19 cellular contexts compared by ENCODE assay signal in the genomic region with DNA sequence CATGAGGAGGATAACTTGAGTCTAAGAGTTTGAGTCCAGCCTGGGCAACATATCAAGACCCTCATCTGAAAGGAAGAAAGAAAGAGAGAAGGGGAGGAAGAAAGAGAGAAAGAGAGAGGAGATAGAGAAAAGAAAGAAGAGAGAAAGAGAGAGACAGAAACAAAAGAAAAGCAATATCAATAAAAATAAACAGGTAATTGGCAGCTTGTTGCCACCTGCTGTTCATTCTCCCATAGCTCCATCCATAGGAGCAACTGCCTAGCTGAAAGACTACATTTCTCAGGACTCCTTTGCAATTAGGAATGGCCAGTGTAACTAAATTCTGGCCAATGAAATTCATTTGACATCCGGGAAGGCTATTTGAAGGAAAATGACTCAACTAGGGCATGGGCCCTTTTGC. TPM values are rescaled to one million over a fixed set of nuclear protein-coding genes. Genes with fewer than 3 reads are reported as not detected.
DNase-seq lines count a peak whose midpoint lies in the region; ATAC-seq, FAIRE-seq and TF ChIP-seq lines count a peak whose summit lies in the region.
"Had no signal": no experiment of that assay in that cellular context is flagged by ENCODE, and none has a peak within 500 bp of the region (broad histone marks: within the 10 kb centered on the region; RNA-seq: fewer than 3 reads in every experiment).

No MANE protein-coding gene starts in this region.

- H4K20me1 ChIP-seq in Loucy (ENCODE audit: insufficient read depth, low read length, poor library complexity, severe bottlenecking), result no peaks in the 10 kb centered on the region

- peaks cover 4% of the 10 kb centered on the region; the same call in 1 of the 2 replicates for H3F3A ChIP-seq in Loucy (ENCODE audit: low read depth)

- peaks cover 3% of the 10 kb centered on the region for H3K36me3 Mint-ChIP-seq in activated naive CD4-positive, alpha-beta T cell treated with anti-CD3 and anti-CD28 coated beads, Interleukin-2, amount 50 U/mL, for 24 hours
- peaks cover 6% of the 10 kb centered on the region for H3K36me3 Mint-ChIP-seq in activated naive CD8-positive, alpha-beta T cell treated with anti-CD3 and anti-CD28 coated beads, Interleukin-2, amount 10 ng/mL, durations not matched to agents 7 days and 5 days
- H3K36me3 Mint-ChIP-seq in naive thymus-derived CD8-positive, alpha-beta T cell, result peaks cover 0 to 5% (median 0%) of the 10 kb centered on the region in 3 donors

- H3K27me3 ChIP-seq in Loucy (ENCODE audit: insufficient read depth, low read length, poor library complexity, severe bottlenecking), result no peaks in the 10 kb centered on the region
- H3K27me3 ChIP-seq: Peyer's patch had no signal

- POLR2A ChIA-PET in activated naive CD8-positive, alpha-beta T cell treated with anti-CD3 and anti-CD28 coated beads, Interleukin-2, amount 10 ng/mL, durations not matched to agents 7 days and 5 days (lab: Charles Lee), result interaction anchor here (3.4 kb wide), 1 partner anchor 14 kb away, joined by 57 read pairs; no protein-coding TSS in a partner anchor
- POLR2A ChIA-PET in naive thymus-derived CD8-positive, alpha-beta T cell (lab: Charles Lee), result interaction anchor here (0.8 to 8.9 kb wide), 5 partner anchors 16 to 199 kb away, joined by 3 to 129 read pairs (median 4); partner anchors contain the start of gene PSIP1

- H3K27me3 Mint-ChIP-seq in activated naive CD4-positive, alpha-beta T cell treated with anti-CD3 and anti-CD28 coated beads, Interleukin-2, amount 50 U/mL, for 24 hours, result no peaks in the 10 kb centered on the region
- H3K27me3 Mint-ChIP-seq in activated naive CD8-positive, alpha-beta T cell treated with anti-CD3 and anti-CD28 coated beads, Interleukin-2, amount 10 ng/mL, durations not matched to agents 7 days and 5 days, result no peaks in the 10 kb centered on the region
- no peaks in the 10 kb centered on the region for H3K27me3 Mint-ChIP-seq in naive thymus-derived CD8-positive, alpha-beta T cell

- ATAC-seq in activated naive CD8-positive, alpha-beta T cell treated with anti-CD3 and anti-CD28 coated beads, Interleukin-2, amount 10 ng/mL, durations not matched to agents 7 days and 5 days (ENCODE audit: low read depth), result no peak
- no peak for ATAC-seq in naive thymus-derived CD8-positive, alpha-beta T cell
- ATAC-seq in HG03095 (IDR thresholded peaks at IDR 0.05; ENCODE audit: unreplicated experiment), result no peak

- peak overlapping the region; percentile 57 for H3K27ac Mint-ChIP-seq in activated naive CD4-positive, alpha-beta T cell treated with anti-CD3 and anti-CD28 coated beads, Interleukin-2, amount 50 U/mL, for 24 hours
- peak overlapping the region; percentile 50 for H3K27ac Mint-ChIP-seq in activated naive CD8-positive, alpha-beta T cell treated with anti-CD3 and anti-CD28 coated beads, Interleukin-2, amount 10 ng/mL, durations not matched to agents 7 days and 5 days
- peak overlapping the region; percentile 7 to 89 (median 44) for H3K27ac Mint-ChIP-seq in naive thymus-derived CD8-positive, alpha-beta T cell
- H3K27ac Mint-ChIP-seq: B cell had no signal

- TF ChIP-seq CTCF in Loucy (conservative IDR thresholded peaks at IDR 0.05; ENCODE audit: low read length) (peak; percentile 34), kidney (IDR thresholded peaks at IDR 0.05; ENCODE audit: borderline replicate concordance, extremely low read depth, insufficient read depth) (no peak)

- H3K79me2 ChIP-seq in Loucy (ENCODE audit: insufficient read depth, low read length), result no peaks in the 10 kb centered on the region

- FAIRE-seq in kidney (lab: Jason Lieb, UNC), result no peak

- H3K36me3 ChIP-seq in Loucy (ENCODE audit: insufficient read depth, low read length), result no peaks in the 10 kb centered on the region
- H3K36me3 ChIP-seq in kidney (ENCODE audit: control insufficient read depth in 1 of 2, insufficient read depth in 2 of 2, low read length in 2 of 2), result no peaks in the 10 kb centered on the region
- H3K36me3 ChIP-seq: Peyer's patch had no signal

- H2AFZ ChIP-seq in Loucy (ENCODE audit: low read length), result no peak overlapping the region

- DNase-seq in activated naive CD4-positive, alpha-beta T cell (lab: John Stamatoyannopoulos, UW), result no peak
- no peak for DNase-seq in activated naive CD8-positive, alpha-beta T cell treated with anti-CD3 and anti-CD28 coated beads, Interleukin-2, amount 10 ng/mL, durations not matched to agents 7 days and 5 days
- no peak for DNase-seq in naive thymus-derived CD8-positive, alpha-beta T cell
- DNase-seq in kidney (no peak), NCI-H446 (lab: John Stamatoyannopoulos, UW) (no peak)
- DNase-seq: ACHN, DMS 273 treated with DMSO at 0.1 percent for 48 hours, H7, NCI-H1417 treated with DMSO at 0.1 percent for 48 hours, NCI-H2029, NCI-H2171 treated with DMSO at 0.1 percent for 48 hours, NCI-H510A, NCI-H82, Peyer's patch, SHP77 treated with DMSO at 0.1 percent for 48 hours had no signal

- no peaks in the 10 kb centered on the region for H3K9me2 ChIP-seq in Loucy (replicated peaks; ENCODE audit: low read depth, low read length)

- no peak overlapping the region for H3K4me3 ChIP-seq in Loucy (ENCODE audit: low read length, poor library complexity, severe bottlenecking)
- no peak overlapping the region for H3K4me3 ChIP-seq in kidney (ENCODE audit: low read length in 2 of 2)
- H3K4me3 ChIP-seq: Peyer's patch had no signal

- H3K27ac ChIP-seq in kidney (ENCODE audit: low read depth in 2 of 2, low read length in 2 of 2), result no peak overlapping the region
- H3K27ac ChIP-seq: Peyer's patch had no signal

- intact Hi-C loops in kidney (cut with DNase I), result no loop called here

- no peak overlapping the region for H3K4me3 Mint-ChIP-seq in activated naive CD4-positive, alpha-beta T cell treated with anti-CD3 and anti-CD28 coated beads, Interleukin-2, amount 50 U/mL, for 24 hours
- no peak overlapping the region for H3K4me3 Mint-ChIP-seq in activated naive CD8-positive, alpha-beta T cell treated with anti-CD3 and anti-CD28 coated beads, Interleukin-2, amount 10 ng/mL, durations not matched to agents 7 days and 5 days
- H3K4me3 Mint-ChIP-seq in naive thymus-derived CD8-positive, alpha-beta T cell, result peak overlapping the region in 1 of 10 donors; percentile 3
- H3K4me3 Mint-ChIP-seq: B cell had no signal

- H3K9me3 ChIP-seq in Loucy (ENCODE audit: insufficient read depth, low read depth, low read length), result peaks cover 3% of the 10 kb centered on the region; the same call in 1 of the 2 replicates
- no peaks in the 10 kb centered on the region for H3K9me3 ChIP-seq in kidney (ENCODE audit: control insufficient read depth in 1 of 2, low read length in 2 of 2)
- H3K9me3 ChIP-seq: Peyer's patch had no signal

- H3K9me3 Mint-ChIP-seq in activated naive CD4-positive, alpha-beta T cell treated with anti-CD3 and anti-CD28 coated beads, Interleukin-2, amount 50 U/mL, for 24 hours, result no peaks in the 10 kb centered on the region
- H3K9me3 Mint-ChIP-seq in activated naive CD8-positive, alpha-beta T cell treated with anti-CD3 and anti-CD28 coated beads, Interleukin-2, amount 10 ng/mL, durations not matched to agents 7 days and 5 days, result peaks cover 6% of the 10 kb centered on the region
- H3K9me3 Mint-ChIP-seq in naive thymus-derived CD8-positive, alpha-beta T cell, result peaks cover 0 to 9% (median 2%) of the 10 kb centered on the region in 9 donors

- H3K4me1 ChIP-seq in Loucy (ENCODE audit: insufficient read depth, low read length, poor library complexity, severe bottlenecking) (peaks cover 12% of the 10 kb centered on the region), kidney (ENCODE audit: control insufficient read depth in 1 of 2, insufficient read depth in 1 of 2, low read depth in 1 of 2, low read length in 2 of 2) (no peaks in the 10 kb centered on the region)

- H3K4me2 ChIP-seq in Loucy (ENCODE audit: low read depth, low read length, poor library complexity, severe bottlenecking), result no peak overlapping the region

- no peak overlapping the region for H3K9ac ChIP-seq in Loucy (ENCODE audit: low read depth, low read length, poor library complexity, severe bottlenecking)
- H3K9ac ChIP-seq in kidney (ENCODE audit: low read length in 2 of 2), result no peak overlapping the region

- H3K4me1 Mint-ChIP-seq in activated naive CD4-positive, alpha-beta T cell treated with anti-CD3 and anti-CD28 coated beads, Interleukin-2, amount 50 U/mL, for 24 hours, result peaks cover 44% of the 10 kb centered on the region
- H3K4me1 Mint-ChIP-seq in activated naive CD8-positive, alpha-beta T cell treated with anti-CD3 and anti-CD28 coated beads, Interleukin-2, amount 10 ng/mL, durations not matched to agents 7 days and 5 days, result peaks cover 26% of the 10 kb centered on the region
- peaks cover 11 to 41% (median 39%) of the 10 kb centered on the region in 4 donors for H3K4me1 Mint-ChIP-seq in naive thymus-derived CD8-positive, alpha-beta T cell

RNA-seq across cellular contexts. Expression of gene TTC39B, which starts 4.6 kb away (rescaled TPM):
- total RNA-seq in activated naive CD8-positive, alpha-beta T cell treated with anti-CD3 and anti-CD28 coated beads, Interleukin-2, amount 10 ng/mL, durations not matched to agents 7 days and 5 days, result 10 to 100 TPM; 33.6 to 35.2 TPM
- 10 to 100 TPM; 43.9 to 44.8 TPM for total RNA-seq in naive thymus-derived CD8-positive, alpha-beta T cell
- polyA plus RNA-seq in naive thymus-derived CD8-positive, alpha-beta T cell, result 10 to 100 TPM in 2 of 3 donors, 1 to 10 TPM in 1; 4.5 to 13.0 (median 10.1) TPM
- 22.0 TPM for total RNA-seq in kidney
- polyA plus RNA-seq in kidney (ENCODE audit: insufficient read depth, low read depth, low replicate concordance), result 4.9 TPM
